Comparison of ENCODE assay signal across 1 cellular context in the genomic region with DNA sequence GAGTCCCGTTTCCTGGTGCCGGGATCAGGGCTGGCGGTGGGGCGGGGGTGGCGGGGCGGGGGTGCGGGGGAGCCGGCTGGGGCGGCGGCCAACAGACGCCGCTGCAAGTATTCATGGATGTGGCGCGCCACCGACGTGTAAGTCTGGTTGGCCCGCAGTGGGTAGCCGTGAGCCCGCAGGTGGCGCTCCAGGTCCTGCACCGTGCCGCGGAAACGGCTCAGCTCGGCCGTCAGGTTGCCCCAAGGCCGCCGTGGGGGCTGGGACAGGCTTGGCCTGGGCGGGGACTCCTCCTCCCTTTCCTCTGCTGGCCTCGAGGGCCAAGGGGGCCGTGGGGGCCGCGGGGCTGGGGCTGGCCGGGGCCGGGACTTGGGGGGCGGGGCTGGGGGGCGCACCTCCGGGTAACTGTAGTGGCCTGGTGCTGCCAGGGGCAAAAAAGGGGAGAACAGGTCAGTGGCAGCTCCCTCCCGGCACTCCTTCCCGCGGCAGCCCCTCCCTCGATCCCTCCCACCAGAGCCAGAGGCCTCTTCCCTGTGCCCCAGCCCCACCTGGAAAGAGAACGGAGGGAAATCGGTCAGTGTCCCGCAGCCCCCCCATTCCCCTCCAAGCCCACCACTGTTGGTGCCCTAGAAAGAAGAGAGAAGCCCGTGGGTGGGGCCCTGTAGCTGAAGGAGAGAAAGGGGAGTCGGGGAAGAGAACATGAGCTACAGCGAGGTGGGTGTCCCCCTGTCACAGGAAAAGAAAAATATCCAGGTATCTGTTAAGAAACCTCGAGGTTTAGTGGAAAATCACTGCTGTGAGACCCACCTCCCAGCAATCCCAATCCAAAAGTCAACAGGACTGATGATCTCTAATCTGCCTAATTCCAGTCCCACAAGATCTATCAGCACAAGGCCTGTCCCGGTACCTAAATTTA.
TF ChIP-seq lines count a peak whose summit lies in the region.

No MANE protein-coding gene starts in this region.

TF ChIP-seq in WTC11, 78 proteins besides CTCF, POLR2A, EP300 and RAD21 (continued from another document):
- TF ChIP-seq, protein P1, sequence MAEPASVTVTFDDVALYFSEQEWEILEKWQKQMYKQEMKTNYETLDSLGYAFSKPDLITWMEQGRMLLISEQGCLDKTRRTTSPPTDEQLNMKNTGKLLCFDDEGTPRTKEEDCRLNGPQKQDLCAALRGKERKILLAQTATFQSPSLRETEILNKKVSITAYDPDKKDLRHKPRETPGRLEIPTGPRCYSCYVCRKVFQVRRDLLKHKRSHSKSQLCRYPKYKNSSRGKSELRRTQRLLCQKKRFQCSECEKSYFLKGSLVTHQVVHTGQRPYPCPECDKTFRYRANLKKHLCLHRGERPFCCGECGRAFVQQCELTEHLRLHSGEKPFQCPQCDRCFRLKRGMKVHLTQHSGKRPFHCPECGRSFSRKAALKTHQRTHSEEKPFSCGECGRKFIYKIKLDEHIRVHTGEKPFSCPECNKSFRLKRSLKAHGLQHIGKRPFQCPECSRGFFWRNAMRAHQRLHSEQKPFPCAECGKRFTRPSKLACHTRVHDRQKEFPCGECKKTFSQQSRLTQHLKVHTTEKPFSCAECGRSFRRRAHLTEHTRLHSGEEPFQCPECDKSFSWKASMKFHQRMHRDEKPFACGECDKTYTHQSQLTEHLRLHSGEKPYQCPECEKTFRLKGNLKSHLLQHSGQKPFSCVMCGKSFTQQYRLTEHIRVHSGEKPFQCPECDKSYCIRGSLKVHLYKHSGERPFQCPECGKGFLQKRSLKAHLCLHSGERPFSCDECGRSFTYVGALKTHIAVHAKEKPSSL (CRISPR knock-in tag; conservative IDR thresholded peaks at IDR 0.05): no peak
- TF ChIP-seq ZNF232 (CRISPR knock-in tag; IDR thresholded peaks at IDR 0.05): 0 out of 2 replicates have a peak, but pooled peaks have one; percentile 30
- TF ChIP-seq, protein P2, sequence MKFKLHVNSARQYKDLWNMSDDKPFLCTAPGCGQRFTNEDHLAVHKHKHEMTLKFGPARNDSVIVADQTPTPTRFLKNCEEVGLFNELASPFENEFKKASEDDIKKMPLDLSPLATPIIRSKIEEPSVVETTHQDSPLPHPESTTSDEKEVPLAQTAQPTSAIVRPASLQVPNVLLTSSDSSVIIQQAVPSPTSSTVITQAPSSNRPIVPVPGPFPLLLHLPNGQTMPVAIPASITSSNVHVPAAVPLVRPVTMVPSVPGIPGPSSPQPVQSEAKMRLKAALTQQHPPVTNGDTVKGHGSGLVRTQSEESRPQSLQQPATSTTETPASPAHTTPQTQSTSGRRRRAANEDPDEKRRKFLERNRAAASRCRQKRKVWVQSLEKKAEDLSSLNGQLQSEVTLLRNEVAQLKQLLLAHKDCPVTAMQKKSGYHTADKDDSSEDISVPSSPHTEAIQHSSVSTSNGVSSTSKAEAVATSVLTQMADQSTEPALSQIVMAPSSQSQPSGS (CRISPR knock-in tag; IDR thresholded peaks at IDR 0.05; ENCODE audit: borderline replicate concordance, low read depth): no peak
- TF ChIP-seq NR1H2 (CRISPR knock-in tag; IDR thresholded peaks at IDR 0.05): no peak
- TF ChIP-seq, protein P3, sequence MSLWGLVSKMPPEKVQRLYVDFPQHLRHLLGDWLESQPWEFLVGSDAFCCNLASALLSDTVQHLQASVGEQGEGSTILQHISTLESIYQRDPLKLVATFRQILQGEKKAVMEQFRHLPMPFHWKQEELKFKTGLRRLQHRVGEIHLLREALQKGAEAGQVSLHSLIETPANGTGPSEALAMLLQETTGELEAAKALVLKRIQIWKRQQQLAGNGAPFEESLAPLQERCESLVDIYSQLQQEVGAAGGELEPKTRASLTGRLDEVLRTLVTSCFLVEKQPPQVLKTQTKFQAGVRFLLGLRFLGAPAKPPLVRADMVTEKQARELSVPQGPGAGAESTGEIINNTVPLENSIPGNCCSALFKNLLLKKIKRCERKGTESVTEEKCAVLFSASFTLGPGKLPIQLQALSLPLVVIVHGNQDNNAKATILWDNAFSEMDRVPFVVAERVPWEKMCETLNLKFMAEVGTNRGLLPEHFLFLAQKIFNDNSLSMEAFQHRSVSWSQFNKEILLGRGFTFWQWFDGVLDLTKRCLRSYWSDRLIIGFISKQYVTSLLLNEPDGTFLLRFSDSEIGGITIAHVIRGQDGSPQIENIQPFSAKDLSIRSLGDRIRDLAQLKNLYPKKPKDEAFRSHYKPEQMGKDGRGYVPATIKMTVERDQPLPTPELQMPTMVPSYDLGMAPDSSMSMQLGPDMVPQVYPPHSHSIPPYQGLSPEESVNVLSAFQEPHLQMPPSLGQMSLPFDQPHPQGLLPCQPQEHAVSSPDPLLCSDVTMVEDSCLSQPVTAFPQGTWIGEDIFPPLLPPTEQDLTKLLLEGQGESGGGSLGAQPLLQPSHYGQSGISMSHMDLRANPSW (CRISPR knock-in tag; conservative IDR thresholded peaks at IDR 0.05; ENCODE audit: low read depth): no peak
- TF ChIP-seq ETV6 (CRISPR knock-in tag; IDR thresholded peaks at IDR 0.05): peak; percentile 9; the same call in 1 of the 2 replicates
